2 cellular contexts compared by ENCODE assay signal in genomic region chr18:70329076-70329475, GRCh38.
TF ChIP-seq lines count a peak whose summit lies in the region.

No MANE protein-coding gene starts in this region.

TF ChIP-seq in H1, 55 proteins besides CTCF, POLR2A, EP300 and RAD21:
- no peak for TF ChIP-seq JUND (IDR thresholded peaks at IDR 0.05; ENCODE audit: low read length)
- TF ChIP-seq TAF1 (IDR thresholded peaks at IDR 0.05; ENCODE audit: low read depth, low read length) = no peak
- TF ChIP-seq SUZ12 (IDR thresholded peaks at IDR 0.05; ENCODE audit: low read length) = no peak
- TF ChIP-seq ATF2 (IDR thresholded peaks at IDR 0.05; ENCODE audit: low read length) = no peak
- TF ChIP-seq JUN (IDR thresholded peaks at IDR 0.05; ENCODE audit: low read depth, low read length) = no peak
- TF ChIP-seq ZNF274 (IDR thresholded peaks at IDR 0.05; ENCODE audit: borderline replicate concordance, extremely low read depth, low read length) = no peak
- TF ChIP-seq CHD2 (IDR thresholded peaks at IDR 0.05; ENCODE audit: low read length) = no peak
- no peak for TF ChIP-seq CHD1 (IDR thresholded peaks at IDR 0.05; ENCODE audit: low read depth, low read length)
- no peak for TF ChIP-seq CHD7 (IDR thresholded peaks at IDR 0.05; ENCODE audit: insufficient replicate concordance, low read length)
- TF ChIP-seq MAX (IDR thresholded peaks at IDR 0.05) = no peak
- no peak for TF ChIP-seq EZH2 (IDR thresholded peaks at IDR 0.05; ENCODE audit: low read depth, low read length, severe bottlenecking)
- no peak for TF ChIP-seq NANOG (IDR thresholded peaks at IDR 0.05; ENCODE audit: insufficient read depth, low read depth, low read length, poor library complexity, severe bottlenecking)

TF ChIP-seq in HepG2, 621 proteins besides CTCF, POLR2A, EP300 and RAD21:
- TF ChIP-seq U2AF2 (IDR thresholded peaks at IDR 0.05; ENCODE audit: low read depth, low read length) (no peak), POGK (CRISPR knock-in tag; conservative IDR thresholded peaks at IDR 0.05) (no peak), FOXO1 (CRISPR knock-in tag; IDR thresholded peaks at IDR 0.05) (no peak), FOXK1 (CRISPR knock-in tag; IDR thresholded peaks at IDR 0.05; ENCODE audit: borderline replicate concordance, low read depth) (no peak), ZNF577 (CRISPR knock-in tag; IDR thresholded peaks at IDR 0.05; ENCODE audit: borderline replicate concordance, low read depth) (no peak), DMAP1 (CRISPR knock-in tag; IDR thresholded peaks at IDR 0.05) (no peak), ZNF770 (CRISPR knock-in tag; IDR thresholded peaks at IDR 0.05) (no peak), ZNF576 (CRISPR knock-in tag; IDR thresholded peaks at IDR 0.05) (no peak), TBX3 (IDR thresholded peaks at IDR 0.05; ENCODE audit: borderline replicate concordance) (no peak), ARID4A (CRISPR knock-in tag; IDR thresholded peaks at IDR 0.05; ENCODE audit: borderline replicate concordance) (no peak), ZNF773 (CRISPR knock-in tag; IDR thresholded peaks at IDR 0.05; ENCODE audit: borderline replicate concordance) (no peak), ZNF138 (CRISPR knock-in tag; IDR thresholded peaks at IDR 0.05; ENCODE audit: low read depth) (no peak), ZNF557 (CRISPR knock-in tag; IDR thresholded peaks at IDR 0.05) (no peak)
